13 cellular contexts compared by ENCODE assay signal in the genomic region with DNA sequence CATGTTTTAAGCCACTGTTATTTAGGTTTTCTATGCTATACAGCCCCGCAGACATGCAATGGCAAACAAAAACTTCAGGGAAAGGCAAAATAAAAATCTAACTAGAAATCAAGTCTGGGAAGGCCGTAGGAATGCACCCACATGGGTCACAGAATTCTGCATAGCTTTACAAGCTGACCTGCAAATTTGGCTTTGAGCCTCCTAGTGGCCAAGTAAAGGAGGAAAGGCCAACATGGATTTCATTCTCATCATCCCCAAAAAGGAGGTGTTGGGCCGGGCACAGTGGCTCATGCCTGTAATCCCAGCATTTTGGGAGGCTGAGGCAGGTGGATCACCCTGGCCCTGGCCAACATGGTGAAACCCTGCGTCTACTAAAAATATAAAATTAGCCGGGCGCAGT.
DNase-seq lines count a peak whose midpoint lies in the region; ATAC-seq and TF ChIP-seq lines count a peak whose summit lies in the region.
"Had no signal": no experiment of that assay in that cellular context is flagged by ENCODE, and none has a peak within 500 bp of the region (broad histone marks: within the 10 kb centered on the region; RNA-seq: fewer than 3 reads in every experiment).

No MANE protein-coding gene starts in this region.

- H3K4me3 ChIP-seq in BJ (ENCODE audit: low read depth, low read length): no peak overlapping the region
- no peak overlapping the region for H3K4me3 ChIP-seq in HCT116 (replicated peaks in 1 of 2; ENCODE audit: low read depth in 1 of 2, low read length in 2 of 2)
- H3K4me3 ChIP-seq in WERI-Rb-1 (ENCODE audit: low read depth, low read length): no peak overlapping the region
- no peak overlapping the region for H3K4me3 ChIP-seq in HAP-1
- no peak overlapping the region for H3K4me3 ChIP-seq in stomach
- H3K4me3 ChIP-seq: pancreas had no signal

- RAD21 ChIA-PET in HCT116 (lab: Charles Lee; ENCODE audit: low non-redundant PET in 1 of 2, low total read pairs in 2 of 2, uncharacterized antibody in 2 of 2, unreplicated experiment in 2 of 2): interaction anchor here in 1 of 2 experiments (1.0 kb wide), 1 partner anchor 16 kb away, joined by 3 read pairs; no protein-coding TSS in a partner anchor

- intact Hi-C loops in HCT116 (cut with micrococcal nuclease) (loop anchor here (5.0 kb wide), 1 partner anchor 204 kb away; no protein-coding TSS in a partner anchor), stomach (cut with DNase I; ENCODE audit: low total_unique reads) (no loop called here)

- H3K79me2 ChIP-seq in HCT116 (ENCODE audit: insufficient read depth, low read length): no peaks in the 10 kb centered on the region

- no peak for TF ChIP-seq EP300 in stomach (IDR thresholded peaks at IDR 0.05)

- TF ChIP-seq POLR2A in HCT116 (IDR thresholded peaks at IDR 0.05; ENCODE audit: borderline replicate concordance, extremely low read depth, insufficient read depth, insufficient read length) (no peak), stomach (IDR thresholded peaks at IDR 0.05) (no peak)

- H3K9ac ChIP-seq in HCT116 (ENCODE audit: low read length): no peak overlapping the region

- H4K20me1 ChIP-seq in HCT116 (ENCODE audit: insufficient read depth): no peaks in the 10 kb centered on the region

- no peak overlapping the region for H2AFZ ChIP-seq in HCT116 (ENCODE audit: low read depth, low read length, poor library complexity, severe bottlenecking)

- peak; percentile 77 for ATAC-seq in HCT116
- ATAC-seq: pancreas; stimulated activated effector memory CD8-positive, alpha-beta T cell treated with anti-CD3 and anti-CD28 coated beads, Interleukin-12 subunit alpha, Interleukin-12 subunit beta, amount 100 ng/mL, for 72 hours had no signal

- TF ChIP-seq CTCF in BJ (IDR thresholded peaks at IDR 0.05; ENCODE audit: insufficient read depth, low read depth, low read length) (peak; percentile 38; the same call in 1 of the 2 replicates), HCT116 (IDR thresholded peaks at IDR 0.05 in 2 of 3, conservative IDR thresholded peaks at IDR 0.05 in 1 of 3; ENCODE audit: borderline replicate concordance in 1 of 3, insufficient read depth in 1 of 3, low read depth in 2 of 3, low read length in 2 of 3) (peak; percentile 21 to 63 (median 61); a peak in 5 of 6 replicates), WERI-Rb-1 (IDR thresholded peaks at IDR 0.05; ENCODE audit: low read depth, low read length) (peak; percentile 37), stomach (IDR thresholded peaks at IDR 0.05) (no peak)

- POLR2A ChIA-PET in BJ (lab: Charles Lee) (no interaction called here), HCT116 (lab: Charles Lee) (no interaction called here)

- no peak overlapping the region for H3K4me2 ChIP-seq in HCT116 (ENCODE audit: low read length)

- in situ Hi-C loops in HAP-1 (cut with MboI; ENCODE audit: low sequenced_read_pairs): loop anchor here (25.0 kb wide), 1 partner anchor 439 kb away; the partner anchor contains the start of gene CHCHD4

- H3K27ac ChIP-seq in HCT116 (ENCODE audit: low read depth, low read length) (no peak overlapping the region), WERI-Rb-1 (no peak overlapping the region), stomach (no peak overlapping the region)
- H3K27ac ChIP-seq: pancreas had no signal

- no peak for DNase-seq in BJ (ENCODE audit: low read depth)
- DNase-seq in HCT116 (ENCODE audit: low read depth, low spot score): no peak
- no peak for DNase-seq in WERI-Rb-1
- DNase-seq in iPS-NIHi7 (ENCODE audit: extremely low spot score): peak; percentile 60
- no peak for DNase-seq in HAP-1 (ENCODE audit: low spot score in 2 of 2)
- DNase-seq in stomach: no peak
- no peak for DNase-seq in DMS114 treated with DMSO at 0.1 percent for 48 hours (lab: John Stamatoyannopoulos, UW; ENCODE audit: unreplicated experiment)
- no peak for DNase-seq in KG1 (lab: John Stamatoyannopoulos, UW)
- DNase-seq: CD4-positive, CD25-positive, alpha-beta regulatory T cell; IMR-90; NCI-H2081 treated with DMSO at 0.1 percent for 48 hours; pancreas had no signal

- H3K9me3 ChIP-seq in HCT116 (ENCODE audit: control insufficient read depth in 1 of 2, insufficient read depth in 1 of 2, low read depth in 1 of 2, low read length in 2 of 2) (no peaks in the 10 kb centered on the region), WERI-Rb-1 (ENCODE audit: severe bottlenecking) (peaks cover 5% of the 10 kb centered on the region), HAP-1 (no peaks in the 10 kb centered on the region), stomach (peaks cover 0 to 7% (median 0%) of the 10 kb centered on the region in 4 donors)
- H3K9me3 ChIP-seq: pancreas had no signal

- TF ChIP-seq RAD21 in HCT116 (IDR thresholded peaks at IDR 0.05; ENCODE audit: low read depth): peak; percentile 31; the same call in 1 of the 2 replicates

- WGBS in stomach, 5 donors: 77 to 88% (median 84%) methylated on average over 6 of the region's 6 CpGs

- no peaks in the 10 kb centered on the region for H3K9me2 ChIP-seq in HCT116 (ENCODE audit: insufficient read depth)

- no peaks in the 10 kb centered on the region for H3K4me1 ChIP-seq in HCT116 (ENCODE audit: control insufficient read depth in 1 of 2, insufficient read depth in 2 of 2, low read length in 2 of 2)
- no peaks in the 10 kb centered on the region for H3K4me1 ChIP-seq in HAP-1
- H3K4me1 ChIP-seq in stomach: no peaks in the 10 kb centered on the region
- H3K4me1 ChIP-seq: pancreas had no signal

- H3K36me3 ChIP-seq in BJ (ENCODE audit: control insufficient read depth, insufficient read depth, low read length) (no peaks in the 10 kb centered on the region), HCT116 (ENCODE audit: control insufficient read depth in 1 of 2, insufficient read depth in 2 of 2, low read length in 2 of 2) (no peaks in the 10 kb centered on the region), WERI-Rb-1 (no peaks in the 10 kb centered on the region), HAP-1 (replicated peaks) (no peaks in the 10 kb centered on the region), stomach (no peaks in the 10 kb centered on the region)
- H3K36me3 ChIP-seq: pancreas had no signal

- no TSS peak for BruUV-seq in HCT116 (replicated peaks; lab: Mats Ljungman, UMichigan)

- no peaks in the 10 kb centered on the region; the same call in none of the 2 replicates for H3K27me3 ChIP-seq in BJ (ENCODE audit: control insufficient read depth, insufficient read depth, low read length)
- H3K27me3 ChIP-seq in HCT116 (ENCODE audit: insufficient read depth, low read length): peaks cover 28% of the 10 kb centered on the region; the same call in 1 of the 2 replicates
- H3K27me3 ChIP-seq in WERI-Rb-1 (ENCODE audit: insufficient read depth, low read depth, severe bottlenecking): peaks cover 92% of the 10 kb centered on the region
- peaks cover 47% of the 10 kb centered on the region for H3K27me3 ChIP-seq in HAP-1 (ENCODE audit: low read depth)
- peaks cover 0 to 66% (median 14%) of the 10 kb centered on the region in 3 donors for H3K27me3 ChIP-seq in stomach

- CTCF ChIA-PET in BJ (lab: Yijun Ruan, JAX): interaction anchor here (5.2 kb wide), 1 partner anchor 16 kb away, joined by 40 read pairs; no protein-coding TSS in a partner anchor
- CTCF ChIA-PET in HCT116 (lab: Charles Lee): interaction anchor here (0.7 to 3.2 kb wide), 5 partner anchors 12 to 212 kb away, joined by 3 to 16 read pairs (median 4); partner anchors contain the start of gene WNT7A

TF ChIP-seq in HCT116, 20 proteins besides CTCF, POLR2A, EP300 and RAD21 (continues in another document):
- TF ChIP-seq SIN3A (IDR thresholded peaks at IDR 0.05; ENCODE audit: low read depth): no peak
- no peak for TF ChIP-seq ATF3 (IDR thresholded peaks at IDR 0.05)
- TF ChIP-seq EZH2phosphoT487 (IDR thresholded peaks at IDR 0.05; ENCODE audit: borderline replicate concordance): no peak
- TF ChIP-seq CEBPB (IDR thresholded peaks at IDR 0.05; ENCODE audit: low read depth): no peak
- TF ChIP-seq JUND (IDR thresholded peaks at IDR 0.05): no peak
- TF ChIP-seq ELF1 (IDR thresholded peaks at IDR 0.05; ENCODE audit: borderline replicate concordance, low read depth): no peak
- TF ChIP-seq POLR2AphosphoS5 (IDR thresholded peaks at IDR 0.05; ENCODE audit: low read depth, low read length): no peak
- no peak for TF ChIP-seq TCF7L2 (IDR thresholded peaks at IDR 0.05; ENCODE audit: borderline replicate concordance, extremely low read depth, insufficient read depth, insufficient read length)
- TF ChIP-seq ZNF274 (IDR thresholded peaks at IDR 0.05; ENCODE audit: low read depth, low read length): no peak
- TF ChIP-seq, protein P1, sequence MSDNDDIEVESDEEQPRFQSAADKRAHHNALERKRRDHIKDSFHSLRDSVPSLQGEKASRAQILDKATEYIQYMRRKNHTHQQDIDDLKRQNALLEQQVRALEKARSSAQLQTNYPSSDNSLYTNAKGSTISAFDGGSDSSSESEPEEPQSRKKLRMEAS (IDR thresholded peaks at IDR 0.05): no peak
- no peak for TF ChIP-seq FOSL1 (IDR thresholded peaks at IDR 0.05; ENCODE audit: low read depth)
- TF ChIP-seq EZH2 (IDR thresholded peaks at IDR 0.05): no peak

Comparison
In these comparisons a context has a peak if more than half of its experiments do, and no peak if none do; other contexts are left out.
1. CTCF ChIP-seq: peak in BJ (single experiment), HCT116 (3 of 3) and WERI-Rb-1 (single experiment); none in stomach (0 of 7).